Comparison of ENCODE assay signal across 8 cellular contexts in genomic region chr21:46227811-46228344, GRCh38. TPM values are rescaled to one million over a fixed set of nuclear protein-coding genes. Genes with fewer than 3 reads are reported as not detected.
DNase-seq lines count a peak whose midpoint lies in the region; ATAC-seq and TF ChIP-seq lines count a peak whose summit lies in the region.

No MANE protein-coding gene starts in this region.

- no TSS peak for BruUV-seq in Calu3 (replicated peaks; lab: Mats Ljungman, UMichigan)

- H3K79me2 ChIP-seq in OCI-LY3 (ENCODE audit: low read length): peaks cover 82% of the 10 kb centered on the region

- H3K4me1 Mint-ChIP-seq in Calu3 (ENCODE audit: low read depth, unreplicated experiment): peaks cover 26% of the 10 kb centered on the region
- H3K4me1 Mint-ChIP-seq in endodermal cell: peaks cover 13% of the 10 kb centered on the region
- H3K4me1 Mint-ChIP-seq in nephron progenitor cell: peaks cover 56% of the 10 kb centered on the region

- DNase-seq in Calu3 (no peak), endodermal cell (peak; percentile 60), nephron progenitor cell (no peak), T1000 (lab: John Stamatoyannopoulos, UW) (no peak), NCI-H510A (lab: John Stamatoyannopoulos, UW) (no peak), AG08396 (ENCODE audit: low spot score) (no peak)

- H3K27ac ChIP-seq in OCI-LY3 (ENCODE audit: low read length) (peak overlapping the region; percentile 82), endodermal cell (ENCODE audit: low read depth, low read length) (peak overlapping the region; percentile 82)

- peaks cover 25% of the 10 kb centered on the region for H3K4me1 ChIP-seq in OCI-LY3 (ENCODE audit: low read length)
- H3K4me1 ChIP-seq in endodermal cell (ENCODE audit: control insufficient read depth, insufficient read depth, low read length): peaks cover 4% of the 10 kb centered on the region

- H3K36me3 ChIP-seq in OCI-LY3 (replicated peaks; ENCODE audit: low read depth, low read length): peaks cover 43% of the 10 kb centered on the region
- peaks cover 37% of the 10 kb centered on the region for H3K36me3 ChIP-seq in endodermal cell (ENCODE audit: control insufficient read depth, insufficient read depth, low read length)

- peaks cover 22% of the 10 kb centered on the region for H4K20me1 ChIP-seq in OCI-LY3 (ENCODE audit: insufficient read depth, low read length)

- H3K9ac ChIP-seq in OCI-LY3 (ENCODE audit: low read length) (peak overlapping the region; percentile 88), endodermal cell (ENCODE audit: extremely low read depth, low read length, poor library complexity, severe bottlenecking) (peak overlapping the region; percentile 51)

- H3K4me3 Mint-ChIP-seq in Calu3 (ENCODE audit: low read depth, unreplicated experiment): peak overlapping the region; percentile 83
- H3K4me3 Mint-ChIP-seq in endodermal cell: peak overlapping the region; percentile 75
- peak overlapping the region; percentile 84 for H3K4me3 Mint-ChIP-seq in nephron progenitor cell

- no peak overlapping the region for H2AFZ ChIP-seq in OCI-LY3 (ENCODE audit: low read depth, low read length)

- 5 to 7% methylated on average over 13 to 20 of the region's 20 CpGs for WGBS in endodermal cell (ENCODE audit: insufficient coverage in 1 of 2, insufficient read length in 1 of 2), 2 experiments

- H3K4me3 ChIP-seq in OCI-LY3 (ENCODE audit: low read length): peak overlapping the region; percentile 99
- peak overlapping the region; percentile 86 for H3K4me3 ChIP-seq in endodermal cell (ENCODE audit: low read length)

- H3K36me3 Mint-ChIP-seq in Calu3 (ENCODE audit: insufficient read depth, unreplicated experiment) (peaks cover 44% of the 10 kb centered on the region), endodermal cell (ENCODE audit: low read depth) (peaks cover 66% of the 10 kb centered on the region), nephron progenitor cell (ENCODE audit: low read depth) (peaks cover 65% of the 10 kb centered on the region)

- H3K9me3 ChIP-seq in OCI-LY3 (ENCODE audit: insufficient read depth, low read length) (no peaks in the 10 kb centered on the region), endodermal cell (ENCODE audit: control insufficient read depth, low read length) (peaks cover 40% of the 10 kb centered on the region)

- H3K27me3 Mint-ChIP-seq in Calu3 (ENCODE audit: unreplicated experiment) (no peaks in the 10 kb centered on the region), endodermal cell (ENCODE audit: insufficient read depth) (peaks cover 11% of the 10 kb centered on the region), nephron progenitor cell (ENCODE audit: low read depth, poor library complexity) (no peaks in the 10 kb centered on the region)

- H3K27me3 ChIP-seq in OCI-LY3 (ENCODE audit: low read depth, low read length) (no peaks in the 10 kb centered on the region), endodermal cell (ENCODE audit: control insufficient read depth, insufficient read depth, low read length, poor library complexity, severe bottlenecking) (no peaks in the 10 kb centered on the region)

- CTCF ChIA-PET in Calu3 (lab: Charles Lee): no interaction called here

- no peak for TF ChIP-seq CTCF in Calu3 (IDR thresholded peaks at IDR 0.05; ENCODE audit: unreplicated experiment)
- TF ChIP-seq CTCF in OCI-LY3 (IDR thresholded peaks at IDR 0.05; ENCODE audit: low read depth, low read length): no peak
- TF ChIP-seq CTCF in endodermal cell (conservative IDR thresholded peaks at IDR 0.05): no peak
- no peak for TF ChIP-seq CTCF in nephron progenitor cell (IDR thresholded peaks at IDR 0.05)

- H3K9me3 Mint-ChIP-seq in Calu3 (ENCODE audit: low read depth, unreplicated experiment): no peaks in the 10 kb centered on the region
- peaks cover 37% of the 10 kb centered on the region for H3K9me3 Mint-ChIP-seq in endodermal cell
- peaks cover 58% of the 10 kb centered on the region for H3K9me3 Mint-ChIP-seq in nephron progenitor cell

- intact Hi-C loops in Calu3 (cut with micrococcal nuclease; ENCODE audit: unreplicated experiment): loop anchor here (10.0 kb wide), 1 partner anchor 83 kb away; no protein-coding TSS in a partner anchor

- ATAC-seq in GM18909 (IDR thresholded peaks at IDR 0.05; ENCODE audit: poor library complexity, unreplicated experiment): no peak

- peak overlapping the region; percentile 95 for H3K4me2 ChIP-seq in OCI-LY3 (ENCODE audit: low read length)

- H3K27ac Mint-ChIP-seq in Calu3 (ENCODE audit: unreplicated experiment) (peak overlapping the region; percentile 85), endodermal cell (no peak overlapping the region), nephron progenitor cell (no peak overlapping the region)

RNA-seq across cellular contexts. Expression of gene LSS, which starts 0.7 kb away (rescaled TPM):
- total RNA-seq in Calu3 (2022) (53.3 and 55.1 TPM in 2 replicates), endodermal cell (10 to 100 TPM; 56.7 to 85.2 TPM)
- polyA plus RNA-seq in endodermal cell (2013, experiment 1 of 2): 101 TPM
- polyA plus RNA-seq in endodermal cell (2013, experiment 2 of 2): 100 TPM

RNA-seq across cellular contexts. Expression of gene SPATC1L, which starts 43.6 kb away (rescaled TPM):
- 4.4 and 5.5 TPM in 2 replicates for total RNA-seq in Calu3 (2022)
- total RNA-seq in endodermal cell: 10 to 100 TPM; 29.5 to 31.9 TPM
- polyA plus RNA-seq in endodermal cell (2013, experiment 1 of 2): 32.1 TPM
- 33.4 TPM for polyA plus RNA-seq in endodermal cell (2013, experiment 2 of 2)

RNA-seq across cellular contexts. Expression of gene MCM3AP, which starts 57.5 kb away (rescaled TPM):
- 64.1 and 66.5 TPM in 2 replicates for total RNA-seq in Calu3 (2022)
- 100 to 1,000 TPM; 120 to 161 TPM for total RNA-seq in endodermal cell
- polyA plus RNA-seq in endodermal cell (2013, experiment 1 of 2): 84.8 TPM
- 76.7 TPM for polyA plus RNA-seq in endodermal cell (2013, experiment 2 of 2)

RNA-seq across cellular contexts. Expression of gene YBEY, which starts 58.3 kb away (rescaled TPM):
- total RNA-seq in Calu3 (2022): 10.4 and 11.3 TPM in 2 replicates
- total RNA-seq in endodermal cell: 10 to 100 TPM; 19.6 to 23.3 TPM
- polyA plus RNA-seq in endodermal cell (2013, experiment 1 of 2): 40.0 TPM
- 28.0 TPM for polyA plus RNA-seq in endodermal cell (2013, experiment 2 of 2)
